19 cellular contexts compared by ENCODE assay signal in genomic region chr11:26996056-26996455, GRCh38. TPM values are rescaled to one million over a fixed set of nuclear protein-coding genes. Genes with fewer than 3 reads are reported as not detected.
A peak's percentile ranks its signal among the peaks of the same experiment; 100 is the strongest.
DNase-seq lines count a peak whose midpoint lies in the region; ATAC-seq and TF ChIP-seq lines count a peak whose summit lies in the region.
"Had no signal": no experiment of that assay in that cellular context is flagged by ENCODE, and none has a peak within 500 bp of the region (broad histone marks: within the 10 kb centered on the region; RNA-seq: fewer than 3 reads in every experiment).

No MANE protein-coding gene starts in this region.

- CTCF ChIA-PET in GM10248 (lab: Yijun Ruan, JAX): no interaction called here

- no peaks in the 10 kb centered on the region for H3K36me3 ChIP-seq in heart left ventricle
- no peaks in the 10 kb centered on the region for H3K36me3 ChIP-seq in esophagus squamous epithelium
- no peaks in the 10 kb centered on the region for H3K36me3 ChIP-seq in ovary
- H3K36me3 ChIP-seq in uterus: no peaks in the 10 kb centered on the region
- H3K36me3 ChIP-seq: MG63 had no signal

- POLR2A ChIA-PET in GM10248 (lab: Yijun Ruan, JAX): no interaction called here

- no peaks in the 10 kb centered on the region for H3K9me3 ChIP-seq in heart left ventricle
- no peaks in the 10 kb centered on the region for H3K9me3 ChIP-seq in esophagus squamous epithelium
- no peaks in the 10 kb centered on the region for H3K9me3 ChIP-seq in ovary
- H3K9me3 ChIP-seq in uterus: no peaks in the 10 kb centered on the region
- H3K9me3 ChIP-seq: MG63 had no signal

- H3K4me1 ChIP-seq in heart left ventricle (peaks cover 0 to 6% (median 0%) of the 10 kb centered on the region in 12 donors), esophagus squamous epithelium (peaks cover 0 to 42% (median 3%) of the 10 kb centered on the region in 3 donors), ovary (ENCODE audit: insufficient read depth) (peaks cover 5% of the 10 kb centered on the region), uterus (peaks cover 0 to 5% of the 10 kb centered on the region in 2 donors)

- H3K27ac ChIP-seq in heart left ventricle (peak overlapping the region in 8 of 12 donors; percentile 72 to 90 (median 84)), esophagus squamous epithelium (peak overlapping the region in 3 of 4 donors; percentile 80 to 92 (median 88)), ovary (no peak overlapping the region), uterus (peak overlapping the region; percentile 7 to 74)

- TF ChIP-seq POLR2A in heart left ventricle (IDR thresholded peaks at IDR 0.05) (no peak), esophagus squamous epithelium (IDR thresholded peaks at IDR 0.05) (no peak), ovary (IDR thresholded peaks at IDR 0.05) (no peak), uterus (IDR thresholded peaks at IDR 0.05) (no peak)

- ATAC-seq in heart left ventricle (no peak), Right ventricle myocardium inferior (no peak), SK-N-SH treated with all-trans-retinoic acid at 6 μM for 48 hours (no peak)

- intact Hi-C loops in heart left ventricle (cut with DNase I): no loop called here
- intact Hi-C loops in Right ventricle myocardium inferior (cut with DNase I): loop anchor here (10.0 kb wide), 2 partner anchors 131 to 241 kb away; no protein-coding TSS in a partner anchor
- intact Hi-C loops in esophagus squamous epithelium (cut with DNase I): no loop called here
- intact Hi-C loops in ovary (cut with DNase I): no loop called here
- intact Hi-C loops in uterus (cut with DNase I; ENCODE audit: low total_unique reads): no loop called here

- TF ChIP-seq EP300 in ovary (IDR thresholded peaks at IDR 0.05): no peak

- DNase-seq in heart left ventricle: no peak
- no peak for DNase-seq in Right ventricle myocardium inferior (ENCODE audit: missing footprints)
- no peak for DNase-seq in esophagus squamous epithelium (lab: John Stamatoyannopoulos, UW)
- no peak for DNase-seq in ovary
- DNase-seq in uterus: no peak
- no peak for DNase-seq in activated T-cell treated with anti-CD3 and anti-CD28 coated beads, Interleukin-2, amount 50 U/mL, for 48 hours
- DNase-seq in GM10248 (ENCODE audit: extremely low spot score): no peak
- DNase-seq: 8988T; activated CD4-positive, alpha-beta T cell treated with anti-CD3 and anti-CD28 coated beads, Interleukin-2, amount 50 U/mL, for 1 hour; CD4-positive, alpha-beta memory T cell; cerebellar nuclear complex; EL; H9; MG63; NCI-H2029; NCI-H524 treated with DMSO at 0.1 percent for 48 hours; substantia nigra had no signal

- TF ChIP-seq CTCF in heart left ventricle (IDR thresholded peaks at IDR 0.05) (no peak), esophagus squamous epithelium (IDR thresholded peaks at IDR 0.05) (no peak), ovary (IDR thresholded peaks at IDR 0.05) (no peak), uterus (IDR thresholded peaks at IDR 0.05) (no peak), GM10248 (IDR thresholded peaks at IDR 0.05; ENCODE audit: control extremely low read depth, extremely low read depth, low read depth, missing control alignments) (no peak)

- H3K4me3 ChIP-seq in heart left ventricle (peak overlapping the region in 10 of 12 donors; percentile 43 to 70 (median 56)), esophagus squamous epithelium (peak overlapping the region in 3 of 4 donors; percentile 57 to 70 (median 60)), ovary (peak overlapping the region; percentile 64), uterus (peak overlapping the region in 1 of 2 donors; percentile 54)
- H3K4me3 ChIP-seq: MG63 had no signal

- H3K27me3 ChIP-seq in heart left ventricle (peaks cover 0 to 8% (median 0%) of the 10 kb centered on the region in 9 donors), esophagus squamous epithelium (peaks cover 0 to 5% (median 0%) of the 10 kb centered on the region in 4 donors), ovary (no peaks in the 10 kb centered on the region), uterus (no peaks in the 10 kb centered on the region)
- H3K27me3 ChIP-seq: MG63 had no signal

TF ChIP-seq in SK-N-SH treated with all-trans-retinoic acid at 6 μM for 48 hours, 23 proteins besides CTCF, POLR2A, EP300 and RAD21 (continues in another document):
- TF ChIP-seq CREB5 (CRISPR knock-in tag; IDR thresholded peaks at IDR 0.05; ENCODE audit: low read depth) (no peak), ISL1 (CRISPR knock-in tag; IDR thresholded peaks at IDR 0.05) (no peak), ZNF70 (CRISPR knock-in tag; IDR thresholded peaks at IDR 0.05) (no peak), OSR1 (CRISPR knock-in tag; IDR thresholded peaks at IDR 0.05) (no peak), ZNF565 (CRISPR knock-in tag; conservative IDR thresholded peaks at IDR 0.05; ENCODE audit: low read depth) (no peak), SNAI2 (CRISPR knock-in tag; IDR thresholded peaks at IDR 0.05) (no peak)
- TF ChIP-seq, protein P1, sequence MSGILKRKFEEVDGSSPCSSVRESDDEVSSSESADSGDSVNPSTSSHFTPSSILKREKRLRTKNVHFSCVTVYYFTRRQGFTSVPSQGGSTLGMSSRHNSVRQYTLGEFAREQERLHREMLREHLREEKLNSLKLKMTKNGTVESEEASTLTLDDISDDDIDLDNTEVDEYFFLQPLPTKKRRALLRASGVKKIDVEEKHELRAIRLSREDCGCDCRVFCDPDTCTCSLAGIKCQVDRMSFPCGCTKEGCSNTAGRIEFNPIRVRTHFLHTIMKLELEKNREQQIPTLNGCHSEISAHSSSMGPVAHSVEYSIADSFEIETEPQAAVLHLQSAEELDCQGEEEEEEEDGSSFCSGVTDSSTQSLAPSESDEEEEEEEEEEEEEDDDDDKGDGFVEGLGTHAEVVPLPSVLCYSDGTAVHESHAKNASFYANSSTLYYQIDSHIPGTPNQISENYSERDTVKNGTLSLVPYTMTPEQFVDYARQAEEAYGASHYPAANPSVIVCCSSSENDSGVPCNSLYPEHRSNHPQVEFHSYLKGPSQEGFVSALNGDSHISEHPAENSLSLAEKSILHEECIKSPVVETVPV (CRISPR knock-in tag; IDR thresholded peaks at IDR 0.05): no peak
- TF ChIP-seq, protein P2, sequence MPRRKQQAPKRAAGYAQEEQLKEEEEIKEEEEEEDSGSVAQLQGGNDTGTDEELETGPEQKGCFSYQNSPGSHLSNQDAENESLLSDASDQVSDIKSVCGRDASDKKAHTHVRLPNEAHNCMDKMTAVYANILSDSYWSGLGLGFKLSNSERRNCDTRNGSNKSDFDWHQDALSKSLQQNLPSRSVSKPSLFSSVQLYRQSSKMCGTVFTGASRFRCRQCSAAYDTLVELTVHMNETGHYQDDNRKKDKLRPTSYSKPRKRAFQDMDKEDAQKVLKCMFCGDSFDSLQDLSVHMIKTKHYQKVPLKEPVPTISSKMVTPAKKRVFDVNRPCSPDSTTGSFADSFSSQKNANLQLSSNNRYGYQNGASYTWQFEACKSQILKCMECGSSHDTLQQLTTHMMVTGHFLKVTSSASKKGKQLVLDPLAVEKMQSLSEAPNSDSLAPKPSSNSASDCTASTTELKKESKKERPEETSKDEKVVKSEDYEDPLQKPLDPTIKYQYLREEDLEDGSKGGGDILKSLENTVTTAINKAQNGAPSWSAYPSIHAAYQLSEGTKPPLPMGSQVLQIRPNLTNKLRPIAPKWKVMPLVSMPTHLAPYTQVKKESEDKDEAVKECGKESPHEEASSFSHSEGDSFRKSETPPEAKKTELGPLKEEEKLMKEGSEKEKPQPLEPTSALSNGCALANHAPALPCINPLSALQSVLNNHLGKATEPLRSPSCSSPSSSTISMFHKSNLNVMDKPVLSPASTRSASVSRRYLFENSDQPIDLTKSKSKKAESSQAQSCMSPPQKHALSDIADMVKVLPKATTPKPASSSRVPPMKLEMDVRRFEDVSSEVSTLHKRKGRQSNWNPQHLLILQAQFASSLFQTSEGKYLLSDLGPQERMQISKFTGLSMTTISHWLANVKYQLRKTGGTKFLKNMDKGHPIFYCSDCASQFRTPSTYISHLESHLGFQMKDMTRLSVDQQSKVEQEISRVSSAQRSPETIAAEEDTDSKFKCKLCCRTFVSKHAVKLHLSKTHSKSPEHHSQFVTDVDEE (CRISPR knock-in tag; IDR thresholded peaks at IDR 0.05): no peak

RNA-seq across cellular contexts. Expression of gene FIBIN, which starts 2.1 kb away (rescaled TPM):
- total RNA-seq in heart left ventricle (10 to 100 TPM in 3 of 9 donors, 1 to 10 TPM in 6; 5.5 to 16.4 (median 8.3) TPM), Right ventricle myocardium inferior (8.3 TPM), esophagus squamous epithelium (10 to 100 TPM in 1 of 4 donors, 1 to 10 TPM in 3; 1.7 to 67.5 (median 6.1) TPM), ovary (10 to 100 TPM in 6 of 7 donors, 1 to 10 TPM in 1; 5.2 to 28.4 (median 15.9) TPM), uterus (10 to 100 TPM in 2 of 4 donors, 1 to 10 TPM in 2; 6.8 to 40.3 (median 14.6) TPM)
- polyA plus RNA-seq in heart left ventricle (1 to 10 TPM; 5.4 to 5.7 TPM), ovary (10 to 100 TPM; 29.4 to 43.9 TPM)
- total RNA-seq: CD4-positive, alpha-beta memory T cell; H9 had no signal
- polyA plus RNA-seq: CD4-positive, alpha-beta memory T cell had no signal

RNA-seq across cellular contexts. Expression of gene BBOX1, which starts 44.6 kb away (rescaled TPM):
- under 1 TPM in 1 of 9 donors, not detected in 8; 0.18 TPM for total RNA-seq in heart left ventricle
- not detected for polyA plus RNA-seq in heart left ventricle
- not detected for total RNA-seq in Right ventricle myocardium inferior
- total RNA-seq in esophagus squamous epithelium: 10 to 100 TPM in 3 of 4 donors, 1 to 10 TPM in 1; 6.0 to 25.9 (median 14.0) TPM
- total RNA-seq in ovary: 1 to 10 TPM in 1 of 7 donors, under 1 TPM in 3, not detected in 3; 0.25 to 2.3 (median 0.80) TPM
- polyA plus RNA-seq in ovary: under 1 TPM; 0.04 to 0.37 TPM
- under 1 TPM in 1 of 4 donors, not detected in 3; 0.55 TPM for total RNA-seq in uterus
- total RNA-seq: CD4-positive, alpha-beta memory T cell; H9; kidney epithelial cell had no signal
- polyA plus RNA-seq: CD4-positive, alpha-beta memory T cell had no signal

Comparison
In these comparisons a context has a peak if more than half of its experiments do, and no peak if none do; other contexts are left out.
1. H3K27ac ChIP-seq: peak in heart left ventricle (8 of 12), esophagus squamous epithelium (3 of 4) and uterus (2 of 2); none in ovary (0 of 2).